1 cellular context compared by ENCODE assay signal in genomic region chr2:47282621-47283272, GRCh38.
TF ChIP-seq lines count a peak whose summit lies in the region.

No MANE protein-coding gene starts in this region.

TF ChIP-seq in HepG2, 621 proteins besides CTCF, POLR2A, EP300 and RAD21 (continued from another document and continues in another):
- TF ChIP-seq, protein P1, sequence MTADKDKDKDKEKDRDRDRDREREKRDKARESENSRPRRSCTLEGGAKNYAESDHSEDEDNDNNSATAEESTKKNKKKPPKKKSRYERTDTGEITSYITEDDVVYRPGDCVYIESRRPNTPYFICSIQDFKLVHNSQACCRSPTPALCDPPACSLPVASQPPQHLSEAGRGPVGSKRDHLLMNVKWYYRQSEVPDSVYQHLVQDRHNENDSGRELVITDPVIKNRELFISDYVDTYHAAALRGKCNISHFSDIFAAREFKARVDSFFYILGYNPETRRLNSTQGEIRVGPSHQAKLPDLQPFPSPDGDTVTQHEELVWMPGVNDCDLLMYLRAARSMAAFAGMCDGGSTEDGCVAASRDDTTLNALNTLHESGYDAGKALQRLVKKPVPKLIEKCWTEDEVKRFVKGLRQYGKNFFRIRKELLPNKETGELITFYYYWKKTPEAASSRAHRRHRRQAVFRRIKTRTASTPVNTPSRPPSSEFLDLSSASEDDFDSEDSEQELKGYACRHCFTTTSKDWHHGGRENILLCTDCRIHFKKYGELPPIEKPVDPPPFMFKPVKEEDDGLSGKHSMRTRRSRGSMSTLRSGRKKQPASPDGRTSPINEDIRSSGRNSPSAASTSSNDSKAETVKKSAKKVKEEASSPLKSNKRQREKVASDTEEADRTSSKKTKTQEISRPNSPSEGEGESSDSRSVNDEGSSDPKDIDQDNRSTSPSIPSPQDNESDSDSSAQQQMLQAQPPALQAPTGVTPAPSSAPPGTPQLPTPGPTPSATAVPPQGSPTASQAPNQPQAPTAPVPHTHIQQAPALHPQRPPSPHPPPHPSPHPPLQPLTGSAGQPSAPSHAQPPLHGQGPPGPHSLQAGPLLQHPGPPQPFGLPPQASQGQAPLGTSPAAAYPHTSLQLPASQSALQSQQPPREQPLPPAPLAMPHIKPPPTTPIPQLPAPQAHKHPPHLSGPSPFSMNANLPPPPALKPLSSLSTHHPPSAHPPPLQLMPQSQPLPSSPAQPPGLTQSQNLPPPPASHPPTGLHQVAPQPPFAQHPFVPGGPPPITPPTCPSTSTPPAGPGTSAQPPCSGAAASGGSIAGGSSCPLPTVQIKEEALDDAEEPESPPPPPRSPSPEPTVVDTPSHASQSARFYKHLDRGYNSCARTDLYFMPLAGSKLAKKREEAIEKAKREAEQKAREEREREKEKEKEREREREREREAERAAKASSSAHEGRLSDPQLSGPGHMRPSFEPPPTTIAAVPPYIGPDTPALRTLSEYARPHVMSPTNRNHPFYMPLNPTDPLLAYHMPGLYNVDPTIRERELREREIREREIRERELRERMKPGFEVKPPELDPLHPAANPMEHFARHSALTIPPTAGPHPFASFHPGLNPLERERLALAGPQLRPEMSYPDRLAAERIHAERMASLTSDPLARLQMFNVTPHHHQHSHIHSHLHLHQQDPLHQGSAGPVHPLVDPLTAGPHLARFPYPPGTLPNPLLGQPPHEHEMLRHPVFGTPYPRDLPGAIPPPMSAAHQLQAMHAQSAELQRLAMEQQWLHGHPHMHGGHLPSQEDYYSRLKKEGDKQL (CRISPR knock-in tag; IDR thresholded peaks at IDR 0.05; ENCODE audit: low read depth) = peak; percentile 32; the same call in 1 of the 2 replicates
- TF ChIP-seq SOX6 (IDR thresholded peaks at IDR 0.05) (no peak), SOX6 (CRISPR knock-in tag; IDR thresholded peaks at IDR 0.05) (peak; percentile 71), HDAC2 (CRISPR knock-in tag; IDR thresholded peaks at IDR 0.05) (peak; percentile 40; the same call in 1 of the 2 replicates), STAG1 (CRISPR knock-in tag; IDR thresholded peaks at IDR 0.05) (no peak), SOX13 (IDR thresholded peaks at IDR 0.05) (peak; percentile 42; the same call in 1 of the 2 replicates), SOX13 (CRISPR knock-in tag; conservative IDR thresholded peaks at IDR 0.05 in 1 of 2, IDR thresholded peaks at IDR 0.05 in 1 of 2) (peak in 1 of 2 experiments; percentile 75; a peak in 2 of 4 replicates), TCF7 (IDR thresholded peaks at IDR 0.05; ENCODE audit: low read depth) (peak; percentile 66), HMG20B (CRISPR knock-in tag; conservative IDR thresholded peaks at IDR 0.05) (0 out of 2 replicates have a peak, but pooled peaks have one; percentile 54), NCOA1 (CRISPR knock-in tag; IDR thresholded peaks at IDR 0.05) (no peak), NBN (conservative IDR thresholded peaks at IDR 0.05) (no peak), ZNF343 (CRISPR knock-in tag; IDR thresholded peaks at IDR 0.05) (no peak), TFAP4 (IDR thresholded peaks at IDR 0.05; ENCODE audit: borderline replicate concordance, low read depth) (0 out of 2 replicates have a peak, but pooled peaks have one; percentile 18), FOXA1 (IDR thresholded peaks at IDR 0.05) (no peak), FOXA1 (CRISPR knock-in tag; IDR thresholded peaks at IDR 0.05) (peak; percentile 82), ZSCAN12 (CRISPR knock-in tag; IDR thresholded peaks at IDR 0.05) (no peak), HNF4G (IDR thresholded peaks at IDR 0.05; ENCODE audit: borderline replicate concordance, low read depth, low read length) (0 out of 2 replicates have a peak, but pooled peaks have one; percentile 5), HNF4G (CRISPR knock-in tag; IDR thresholded peaks at IDR 0.05; ENCODE audit: borderline replicate concordance, low read depth) (no peak), MAZ (IDR thresholded peaks at IDR 0.05; ENCODE audit: borderline replicate concordance, low read depth, low read length) (no peak), MAZ (CRISPR knock-in tag; IDR thresholded peaks at IDR 0.05; ENCODE audit: low read depth) (no peak), GTF2F1 (IDR thresholded peaks at IDR 0.05; ENCODE audit: low read length) (no peak), ZMYM4 (CRISPR knock-in tag; IDR thresholded peaks at IDR 0.05) (0 out of 2 replicates have a peak, but pooled peaks have one; percentile 27), ZNF83 (CRISPR knock-in tag; IDR thresholded peaks at IDR 0.05; ENCODE audit: borderline replicate concordance) (no peak), ATF1 (CRISPR knock-in tag; IDR thresholded peaks at IDR 0.05) (no peak), ZNF816 (CRISPR knock-in tag; IDR thresholded peaks at IDR 0.05; ENCODE audit: borderline replicate concordance) (no peak), TAF15 (IDR thresholded peaks at IDR 0.05; ENCODE audit: low read depth, low read length, poor library complexity, severe bottlenecking) (no peak), REPIN1 (CRISPR knock-in tag; IDR thresholded peaks at IDR 0.05; ENCODE audit: borderline replicate concordance, low read depth) (no peak), U2AF1 (optimal IDR thresholded peaks at IDR 0.05; ENCODE audit: low read depth, low read length) (no peak), NR2C2 (CRISPR knock-in tag; IDR thresholded peaks at IDR 0.05; ENCODE audit: borderline replicate concordance) (no peak), ZSCAN30 (CRISPR knock-in tag; IDR thresholded peaks at IDR 0.05) (no peak), FOXA3 (CRISPR knock-in tag; IDR thresholded peaks at IDR 0.05) (peak; percentile 58), ZNF326 (CRISPR knock-in tag; IDR thresholded peaks at IDR 0.05; ENCODE audit: borderline replicate concordance) (no peak), ISL2 (CRISPR knock-in tag; IDR thresholded peaks at IDR 0.05) (peak; percentile 86), SOX5 (CRISPR knock-in tag; IDR thresholded peaks at IDR 0.05; ENCODE audit: borderline replicate concordance) (peak; percentile 39; the same call in 1 of the 2 replicates), PATZ1 (CRISPR knock-in tag; IDR thresholded peaks at IDR 0.05) (peak; percentile 23; the same call in 1 of the 2 replicates), ZBTB21 (CRISPR knock-in tag; IDR thresholded peaks at IDR 0.05) (no peak), CBX5 (CRISPR knock-in tag; IDR thresholded peaks at IDR 0.05; ENCODE audit: borderline replicate concordance) (peak; percentile 56; the same call in 1 of the 2 replicates), NR2F2 (IDR thresholded peaks at IDR 0.05; ENCODE audit: borderline replicate concordance, low read depth) (peak; percentile 35; the same call in 1 of the 2 replicates)
- TF ChIP-seq, protein P2, sequence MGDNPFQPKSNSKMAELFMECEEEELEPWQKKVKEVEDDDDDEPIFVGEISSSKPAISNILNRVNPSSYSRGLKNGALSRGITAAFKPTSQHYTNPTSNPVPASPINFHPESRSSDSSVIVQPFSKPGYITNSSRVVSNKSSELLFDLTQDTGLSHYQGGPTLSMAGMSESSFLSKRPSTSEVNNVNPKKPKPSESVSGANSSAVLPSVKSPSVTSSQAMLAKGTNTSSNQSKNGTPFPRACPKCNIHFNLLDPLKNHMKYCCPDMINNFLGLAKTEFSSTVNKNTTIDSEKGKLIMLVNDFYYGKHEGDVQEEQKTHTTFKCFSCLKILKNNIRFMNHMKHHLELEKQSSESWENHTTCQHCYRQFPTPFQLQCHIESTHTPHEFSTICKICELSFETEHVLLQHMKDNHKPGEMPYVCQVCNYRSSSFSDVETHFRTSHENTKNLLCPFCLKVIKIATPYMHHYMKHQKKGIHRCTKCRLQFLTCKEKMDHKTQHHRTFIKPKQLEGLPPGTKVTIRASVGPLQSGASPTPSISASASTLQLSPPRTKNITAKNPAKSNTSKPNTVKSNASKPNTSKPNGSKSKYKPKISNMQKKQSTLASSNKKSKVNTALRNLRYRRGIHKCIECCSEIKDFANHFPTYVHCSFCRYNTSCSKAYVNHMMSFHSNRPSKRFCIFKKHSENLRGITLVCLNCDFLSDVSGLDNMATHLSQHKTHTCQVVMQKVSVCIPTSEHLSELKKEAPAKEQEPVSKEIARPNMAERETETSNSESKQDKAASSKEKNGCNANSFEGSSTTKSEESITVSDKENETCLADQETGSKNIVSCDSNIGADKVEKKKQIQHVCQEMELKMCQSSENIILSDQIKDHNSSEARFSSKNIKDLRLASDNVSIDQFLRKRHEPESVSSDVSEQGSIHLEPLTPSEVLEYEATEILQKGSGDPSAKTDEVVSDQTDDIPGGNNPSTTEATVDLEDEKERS (CRISPR knock-in tag; IDR thresholded peaks at IDR 0.05) = peak; percentile 80; the same call in 1 of the 2 replicates
- TF ChIP-seq, protein P3, sequence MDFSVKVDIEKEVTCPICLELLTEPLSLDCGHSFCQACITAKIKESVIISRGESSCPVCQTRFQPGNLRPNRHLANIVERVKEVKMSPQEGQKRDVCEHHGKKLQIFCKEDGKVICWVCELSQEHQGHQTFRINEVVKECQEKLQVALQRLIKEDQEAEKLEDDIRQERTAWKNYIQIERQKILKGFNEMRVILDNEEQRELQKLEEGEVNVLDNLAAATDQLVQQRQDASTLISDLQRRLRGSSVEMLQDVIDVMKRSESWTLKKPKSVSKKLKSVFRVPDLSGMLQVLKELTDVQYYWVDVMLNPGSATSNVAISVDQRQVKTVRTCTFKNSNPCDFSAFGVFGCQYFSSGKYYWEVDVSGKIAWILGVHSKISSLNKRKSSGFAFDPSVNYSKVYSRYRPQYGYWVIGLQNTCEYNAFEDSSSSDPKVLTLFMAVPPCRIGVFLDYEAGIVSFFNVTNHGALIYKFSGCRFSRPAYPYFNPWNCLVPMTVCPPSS (IDR thresholded peaks at IDR 0.05) = no peak
- TF ChIP-seq, protein P4, sequence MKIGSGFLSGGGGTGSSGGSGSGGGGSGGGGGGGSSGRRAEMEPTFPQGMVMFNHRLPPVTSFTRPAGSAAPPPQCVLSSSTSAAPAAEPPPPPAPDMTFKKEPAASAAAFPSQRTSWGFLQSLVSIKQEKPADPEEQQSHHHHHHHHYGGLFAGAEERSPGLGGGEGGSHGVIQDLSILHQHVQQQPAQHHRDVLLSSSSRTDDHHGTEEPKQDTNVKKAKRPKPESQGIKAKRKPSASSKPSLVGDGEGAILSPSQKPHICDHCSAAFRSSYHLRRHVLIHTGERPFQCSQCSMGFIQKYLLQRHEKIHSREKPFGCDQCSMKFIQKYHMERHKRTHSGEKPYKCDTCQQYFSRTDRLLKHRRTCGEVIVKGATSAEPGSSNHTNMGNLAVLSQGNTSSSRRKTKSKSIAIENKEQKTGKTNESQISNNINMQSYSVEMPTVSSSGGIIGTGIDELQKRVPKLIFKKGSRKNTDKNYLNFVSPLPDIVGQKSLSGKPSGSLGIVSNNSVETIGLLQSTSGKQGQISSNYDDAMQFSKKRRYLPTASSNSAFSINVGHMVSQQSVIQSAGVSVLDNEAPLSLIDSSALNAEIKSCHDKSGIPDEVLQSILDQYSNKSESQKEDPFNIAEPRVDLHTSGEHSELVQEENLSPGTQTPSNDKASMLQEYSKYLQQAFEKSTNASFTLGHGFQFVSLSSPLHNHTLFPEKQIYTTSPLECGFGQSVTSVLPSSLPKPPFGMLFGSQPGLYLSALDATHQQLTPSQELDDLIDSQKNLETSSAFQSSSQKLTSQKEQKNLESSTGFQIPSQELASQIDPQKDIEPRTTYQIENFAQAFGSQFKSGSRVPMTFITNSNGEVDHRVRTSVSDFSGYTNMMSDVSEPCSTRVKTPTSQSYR (CRISPR knock-in tag; IDR thresholded peaks at IDR 0.05; ENCODE audit: borderline replicate concordance) = no peak
- TF ChIP-seq, protein P5, sequence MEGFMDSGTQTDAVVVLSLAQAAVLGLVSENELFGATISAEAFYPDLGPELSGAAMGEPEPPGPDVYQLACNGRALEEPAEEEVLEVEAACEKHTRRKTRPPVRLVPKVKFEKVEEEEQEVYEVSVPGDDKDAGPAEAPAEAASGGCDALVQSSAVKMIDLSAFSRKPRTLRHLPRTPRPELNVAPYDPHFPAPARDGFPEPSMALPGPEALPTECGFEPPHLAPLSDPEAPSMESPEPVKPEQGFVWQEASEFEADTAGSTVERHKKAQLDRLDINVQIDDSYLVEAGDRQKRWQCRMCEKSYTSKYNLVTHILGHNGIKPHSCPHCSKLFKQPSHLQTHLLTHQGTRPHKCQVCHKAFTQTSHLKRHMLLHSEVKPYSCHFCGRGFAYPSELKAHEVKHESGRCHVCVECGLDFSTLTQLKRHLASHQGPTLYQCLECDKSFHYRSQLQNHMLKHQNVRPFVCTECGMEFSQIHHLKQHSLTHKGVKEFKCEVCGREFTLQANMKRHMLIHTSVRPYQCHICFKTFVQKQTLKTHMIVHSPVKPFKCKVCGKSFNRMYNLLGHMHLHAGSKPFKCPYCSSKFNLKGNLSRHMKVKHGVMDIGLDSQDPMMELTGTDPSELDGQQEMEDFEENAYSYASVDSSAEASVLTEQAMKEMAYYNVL (CRISPR knock-in tag; IDR thresholded peaks at IDR 0.05; ENCODE audit: borderline replicate concordance) = no peak
